In genomic region chr4:84750956-84751275, GRCh38 we compare ENCODE assay signal across 22 cellular contexts.
"Had no signal": no experiment of that assay in that cellular context is flagged by ENCODE, and none has a peak within 500 bp of the region (broad histone marks: within the 10 kb centered on the region; RNA-seq: fewer than 3 reads in every experiment).

No MANE protein-coding gene starts in this region.

- H3K27me3 ChIP-seq: adrenal gland, breast epithelium, Peyer's patch, SJSA1 had no signal

- H3K4me3 Mint-ChIP-seq: activated B cell treated with CpG ODN at 0.5 μM for 24 hours; activated CD4-positive, alpha-beta memory T cell treated with anti-CD3 and anti-CD28 coated beads, Interleukin-2, amount 10 ng/mL, durations not matched to agents 7 days and 5 days; activated CD4-positive, alpha-beta T cell treated with anti-CD3 and anti-CD28 coated beads, Interleukin-2, amount 10 ng/mL, durations not matched to agents 7 days and 5 days; activated naive CD4-positive, alpha-beta T cell treated with anti-CD3 and anti-CD28 coated beads, Interleukin-2, amount 10 ng/mL, durations not matched to agents 7 days and 5 days; activated naive CD8-positive, alpha-beta T cell treated with anti-CD3 and anti-CD28 coated beads for 36 hours; activated T-cell treated with anti-CD3 and anti-CD28 coated beads, Interleukin-2, amount 50 U/mL, for 72 hours; T-helper 17 cell had no signal

- H3K4me1 ChIP-seq: breast epithelium, Peyer's patch, SJSA1 had no signal

- H3K4me1 Mint-ChIP-seq: activated B cell treated with CpG ODN at 0.5 μM for 24 hours; activated CD4-positive, alpha-beta memory T cell treated with anti-CD3 and anti-CD28 coated beads, Interleukin-2, amount 10 ng/mL, durations not matched to agents 7 days and 5 days; activated CD4-positive, alpha-beta T cell treated with anti-CD3 and anti-CD28 coated beads, Interleukin-2, amount 10 ng/mL, durations not matched to agents 7 days and 5 days; activated naive CD4-positive, alpha-beta T cell treated with anti-CD3 and anti-CD28 coated beads, Interleukin-2, amount 10 ng/mL, durations not matched to agents 7 days and 5 days; activated naive CD8-positive, alpha-beta T cell treated with anti-CD3 and anti-CD28 coated beads for 36 hours had no signal

- H3K27ac Mint-ChIP-seq: activated B cell treated with CpG ODN at 0.5 μM for 24 hours; activated CD4-positive, alpha-beta memory T cell treated with anti-CD3 and anti-CD28 coated beads, Interleukin-2, amount 10 ng/mL, durations not matched to agents 7 days and 5 days; activated CD4-positive, alpha-beta T cell treated with anti-CD3 and anti-CD28 coated beads, Interleukin-2, amount 10 ng/mL, durations not matched to agents 7 days and 5 days; activated naive CD4-positive, alpha-beta T cell treated with anti-CD3 and anti-CD28 coated beads, Interleukin-2, amount 10 ng/mL, durations not matched to agents 7 days and 5 days; activated naive CD8-positive, alpha-beta T cell treated with anti-CD3 and anti-CD28 coated beads for 36 hours; activated T-cell treated with anti-CD3 and anti-CD28 coated beads, Interleukin-2, amount 50 U/mL, for 72 hours; activated T-helper 2 cell treated with anti-CD3 and anti-CD28 coated beads, Interferon-gamma antibody, Interleukin-2, Interleukin-4, amounts not matched to agents 10 μg/mL and 5 μg/mL and 100 μg/mL, durations not matched to agents 14 hours and 24 hours and 36 hours; T-helper 17 cell had no signal

- H3K36me3 Mint-ChIP-seq: activated naive CD4-positive, alpha-beta T cell treated with anti-CD3 and anti-CD28 coated beads, Interleukin-2, amount 10 ng/mL, durations not matched to agents 7 days and 5 days; activated naive CD8-positive, alpha-beta T cell treated with anti-CD3 and anti-CD28 coated beads for 36 hours had no signal

- H3K27me3 Mint-ChIP-seq: activated naive CD4-positive, alpha-beta T cell treated with anti-CD3 and anti-CD28 coated beads, Interleukin-2, amount 10 ng/mL, durations not matched to agents 7 days and 5 days had no signal

- H3K9me3 ChIP-seq: adrenal gland, breast epithelium, Peyer's patch, SJSA1 had no signal

- ATAC-seq: activated T-cell treated with anti-CD3 and anti-CD28 coated beads, Interleukin-2, amount 50 U/mL, for 72 hours had no signal

- H3K27ac ChIP-seq: breast epithelium, Peyer's patch, RWPE1, SJSA1 had no signal

- H3K4me3 ChIP-seq: adrenal gland, breast epithelium, Peyer's patch, SJSA1 had no signal

- H3K36me3 ChIP-seq: breast epithelium had no signal

- H3K9me3 Mint-ChIP-seq: activated B cell treated with CpG ODN at 0.5 μM for 24 hours; activated CD4-positive, alpha-beta memory T cell treated with anti-CD3 and anti-CD28 coated beads, Interleukin-2, amount 10 ng/mL, durations not matched to agents 7 days and 5 days; activated CD4-positive, alpha-beta T cell treated with anti-CD3 and anti-CD28 coated beads, Interleukin-2, amount 10 ng/mL, durations not matched to agents 7 days and 5 days; activated naive CD4-positive, alpha-beta T cell treated with anti-CD3 and anti-CD28 coated beads, Interleukin-2, amount 10 ng/mL, durations not matched to agents 7 days and 5 days; activated naive CD8-positive, alpha-beta T cell treated with anti-CD3 and anti-CD28 coated beads for 36 hours; activated T-cell treated with anti-CD3 and anti-CD28 coated beads, Interleukin-2, amount 50 U/mL, for 72 hours; activated T-helper 2 cell treated with anti-CD3 and anti-CD28 coated beads, Interferon-gamma antibody, Interleukin-2, Interleukin-4, amounts not matched to agents 10 μg/mL and 5 μg/mL and 100 μg/mL, durations not matched to agents 14 hours and 24 hours and 36 hours had no signal

- DNase-seq: activated B cell treated with CpG ODN at 0.5 μM for 24 hours; activated CD4-positive, alpha-beta memory T cell treated with anti-CD3 and anti-CD28 coated beads, Interleukin-2, amount 10 ng/mL, durations not matched to agents 7 days and 5 days; activated CD4-positive, alpha-beta T cell treated with anti-CD3 and anti-CD28 coated beads for 1 hour; activated CD4-positive, alpha-beta T cell treated with anti-CD3 and anti-CD28 coated beads, Interleukin-2, amount 10 ng/mL, durations not matched to agents 7 days and 5 days; activated CD8-positive, alpha-beta memory T cell treated with anti-CD3 and anti-CD28 coated beads, Interleukin-2, amount 50 U/mL, for 4 hours; activated gamma-delta T cell treated with Interleukin-2 at 50 U/mL for 16 hours; activated naive CD4-positive, alpha-beta T cell treated with anti-CD3 and anti-CD28 coated beads, Interleukin-2, amount 10 ng/mL, durations not matched to agents 7 days and 5 days; activated naive CD8-positive, alpha-beta T cell treated with anti-CD3 and anti-CD28 coated beads for 36 hours; activated T-cell treated with anti-CD3 and anti-CD28 coated beads, Interleukin-2, amount 50 U/mL, for 72 hours; aorta; NCI-H1105; NCI-H2029 treated with DMSO at 0.1 percent for 48 hours; NCI-H510A; NK-92 treated with Interleukin-12 subunit alpha and Interleukin-12 subunit beta, amount 100 ng/mL, for 24 hours; Peyer's patch; T-helper 17 cell; T-helper 9 cell had no signal
